In genomic region chr15:43071451-43071850, GRCh38 we compare ENCODE assay signal across 26 cellular contexts.
"Had no signal": no experiment of that assay in that cellular context is flagged by ENCODE, and none has a peak within 500 bp of the region (broad histone marks: within the 10 kb centered on the region; RNA-seq: fewer than 3 reads in every experiment).

No MANE protein-coding gene starts in this region.

- DNase-seq: cortex of kidney; dermis blood vessel endothelial cell; dorsolateral prefrontal cortex; effector CD4-positive, alpha-beta T cell; effector CD8-positive, alpha-beta T cell; effector memory CD4-positive, alpha-beta T cell; effector memory CD8-positive, alpha-beta T cell; endodermal cell; erythroblast; esophagus squamous epithelium; foreskin fibroblast; foreskin keratinocyte; foreskin melanocyte; gastrocnemius medialis; glutamatergic neuron; head of caudate nucleus; heart left ventricle; heart right ventricle; hippocampal formation had no signal

- H3K4me3 ChIP-seq: coronary artery, dorsolateral prefrontal cortex, esophagus muscularis mucosa, esophagus squamous epithelium, gastrocnemius medialis, gastroesophageal sphincter, hepatocyte had no signal

- H3K4me1 ChIP-seq: esophagus muscularis mucosa, esophagus squamous epithelium, foreskin keratinocyte, gastrocnemius medialis, gastroesophageal sphincter, heart right ventricle had no signal

- H3K27me3 ChIP-seq: dorsolateral prefrontal cortex, esophagus muscularis mucosa, esophagus squamous epithelium, foreskin keratinocyte, gastrocnemius medialis, gastroesophageal sphincter, heart left ventricle, heart right ventricle, hepatocyte had no signal

- H3K9me3 ChIP-seq: esophagus muscularis mucosa, esophagus squamous epithelium, gastrocnemius medialis, gastroesophageal sphincter, heart left ventricle, heart right ventricle had no signal

- ATAC-seq: effector memory CD8-positive, alpha-beta T cell; esophagus mucosa; foreskin keratinocyte; gastrocnemius medialis; gastroesophageal sphincter had no signal

- H3K4me3 Mint-ChIP-seq: dendritic cell treated with granulocyte-macrophage colony-stimulating factor and Interleukin-4, amounts not matched to agents 40 ng/mL and 50 ng/mL, for 4 days; effector memory CD8-positive, alpha-beta T cell; endodermal cell had no signal

- H3K27ac ChIP-seq: coronary artery, dorsolateral prefrontal cortex, epithelial cell of prostate, esophagus muscularis mucosa, esophagus squamous epithelium, foreskin keratinocyte, gastrocnemius medialis, gastroesophageal sphincter, hepatocyte had no signal

- H3K27me3 Mint-ChIP-seq: dendritic cell treated with granulocyte-macrophage colony-stimulating factor and Interleukin-4, amounts not matched to agents 40 ng/mL and 50 ng/mL, for 4 days; effector memory CD8-positive, alpha-beta T cell had no signal

- H3K9me3 Mint-ChIP-seq: dendritic cell treated with granulocyte-macrophage colony-stimulating factor and Interleukin-4, amounts not matched to agents 40 ng/mL and 50 ng/mL, for 4 days; effector memory CD8-positive, alpha-beta T cell had no signal

- H3K4me1 Mint-ChIP-seq: endodermal cell had no signal

- H3K27ac Mint-ChIP-seq: dendritic cell treated with granulocyte-macrophage colony-stimulating factor and Interleukin-4, amounts not matched to agents 40 ng/mL and 50 ng/mL, for 4 days; endodermal cell had no signal
